Comparison of ENCODE assay signal across 12 cellular contexts in the genomic region with DNA sequence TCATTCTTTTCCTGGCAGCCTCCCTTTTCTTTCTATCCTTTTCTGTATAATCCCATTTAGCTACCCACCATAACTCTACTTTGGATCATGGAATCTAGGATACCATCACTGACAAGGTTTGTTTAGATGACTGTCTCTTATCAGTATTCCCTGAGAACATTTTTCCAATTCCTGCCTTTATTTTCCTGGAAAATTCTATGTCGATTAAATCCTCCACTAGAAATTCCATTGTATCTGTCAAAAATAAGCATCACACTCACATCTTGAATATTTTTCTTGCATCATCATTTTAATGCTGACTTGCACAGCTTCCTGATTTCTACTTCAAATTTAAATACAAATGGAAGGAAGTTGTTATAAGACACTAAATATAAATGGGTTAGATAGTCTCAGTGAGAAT. TPM values are rescaled to one million over a fixed set of nuclear protein-coding genes. Genes with fewer than 3 reads are reported as not detected.
DNase-seq lines count a peak whose midpoint lies in the region; ATAC-seq, FAIRE-seq and TF ChIP-seq lines count a peak whose summit lies in the region.
"Had no signal": no experiment of that assay in that cellular context is flagged by ENCODE, and none has a peak within 500 bp of the region (broad histone marks: within the 10 kb centered on the region; RNA-seq: fewer than 3 reads in every experiment).

No MANE protein-coding gene starts in this region.

- TF ChIP-seq CTCF in HepG2 (CRISPR knock-in tag; IDR thresholded peaks at IDR 0.05): no peak
- no peak for TF ChIP-seq CTCF in right lobe of liver (IDR thresholded peaks at IDR 0.05)
- TF ChIP-seq CTCF in dorsolateral prefrontal cortex (IDR thresholded peaks at IDR 0.05 in 54 of 56, conservative IDR thresholded peaks at IDR 0.05 in 2 of 56; ENCODE audit: low read depth in 1 of 56, partially characterized antibody in 56 of 56): no peak
- no peak for TF ChIP-seq CTCF in nephron progenitor cell (IDR thresholded peaks at IDR 0.05)

- H2AFZ ChIP-seq in HepG2 (ENCODE audit: low read length): no peak overlapping the region

- H3K36me3 ChIP-seq in HepG2 (replicated peaks in 1 of 2; ENCODE audit: control insufficient read depth in 1 of 2, insufficient read depth in 2 of 2, low read length in 2 of 2): no peaks in the 10 kb centered on the region
- no peaks in the 10 kb centered on the region for H3K36me3 ChIP-seq in right lobe of liver
- H3K36me3 ChIP-seq: adrenal gland had no signal

- H3K27me3 ChIP-seq in HepG2 (ENCODE audit: control insufficient read depth in 1 of 2, insufficient read depth in 2 of 2, low read length in 2 of 2) (peaks cover 0 to 2% of the 10 kb centered on the region in 2 experiments; a peak in 1 of 5 replicates), right lobe of liver (no peaks in the 10 kb centered on the region), dorsolateral prefrontal cortex (no peaks in the 10 kb centered on the region)
- H3K27me3 ChIP-seq: adrenal gland had no signal

- H3K4me3 ChIP-seq in HepG2 (replicated peaks in 1 of 3; ENCODE audit: insufficient read depth in 1 of 3, low read depth in 2 of 3, low read length in 3 of 3) (no peak overlapping the region), right lobe of liver (no peak overlapping the region), dorsolateral prefrontal cortex (peak overlapping the region in 52 of 59 donors; percentile 18 to 84 (median 70))

- H4K20me1 ChIP-seq in HepG2 (ENCODE audit: insufficient read depth, low read length): no peaks in the 10 kb centered on the region

- POLR2A ChIA-PET in HepG2 (lab: Yijun Ruan, JAX): no interaction called here

- H3K9me3 ChIP-seq in HepG2 (ENCODE audit: low read length): no peaks in the 10 kb centered on the region
- H3K9me3 ChIP-seq in right lobe of liver: no peaks in the 10 kb centered on the region
- H3K9me3 ChIP-seq: adrenal gland had no signal

- peaks cover 81% of the 10 kb centered on the region for H3K4me1 Mint-ChIP-seq in nephron progenitor cell

- 69% methylated on average over 1 of the region's 1 CpG for WGBS in HepG2 (ENCODE audit: low lambda C conversion rate)
- WGBS in right lobe of liver (ENCODE audit: insufficient coverage, low coverage, low lambda C conversion rate, missing lambda C conversion rate): 81% methylated on average over 1 of the region's 1 CpG

- TF ChIP-seq POLR2A in HepG2 (IDR thresholded peaks at IDR 0.05; ENCODE audit: insufficient read depth in 1 of 2, low read depth in 2 of 2, low read length in 2 of 2): no peak
- TF ChIP-seq POLR2A in right lobe of liver (IDR thresholded peaks at IDR 0.05): no peak

- H3K79me2 ChIP-seq in HepG2 (ENCODE audit: insufficient read depth, low read length): no peaks in the 10 kb centered on the region

- H3K27me3 Mint-ChIP-seq in nephron progenitor cell (ENCODE audit: low read depth, poor library complexity): peaks cover 3% of the 10 kb centered on the region

- ATAC-seq in HepG2 (no peak), right lobe of liver (no peak), HG02610 (IDR thresholded peaks at IDR 0.05; ENCODE audit: unreplicated experiment) (no peak)
- ATAC-seq in stimulated activated naive CD8-positive, alpha-beta T cell treated with anti-CD3 and anti-CD28 coated beads, Interleukin-15, Interleukin-2, amounts not matched to agents 100 U/mL and 50 U/mL, for 24 hours: no peak

- TF ChIP-seq EP300 in HepG2 (IDR thresholded peaks at IDR 0.05; ENCODE audit: low read depth in 2 of 2, low read length in 2 of 2) (no peak), HepG2 (CRISPR knock-in tag; IDR thresholded peaks at IDR 0.05; ENCODE audit: borderline replicate concordance) (no peak)

- intact Hi-C loops in HepG2 (cut with micrococcal nuclease; ENCODE audit: unreplicated experiment): no loop called here
- intact Hi-C loops in right lobe of liver (cut with DNase I): no loop called here
- intact Hi-C loops in dorsolateral prefrontal cortex (cut with DNase I): loop anchor here in 1 of 2 donors (10.0 kb wide), 1 partner anchor 240 kb away; the partner anchor contains the start of gene TMEM131L

- H3K27ac Mint-ChIP-seq in nephron progenitor cell: peak overlapping the region; percentile 93
- H3K27ac Mint-ChIP-seq: T-helper 1 cell treated with Interleukin-12 subunit alpha and Interleukin-12 subunit beta and Interleukin-4 antibody, amounts not matched to agents 30 μg/mL and 1 μg/mL, for 36 hours had no signal

- BruUV-seq in HepG2 (replicated peaks; lab: Mats Ljungman, UMichigan): no TSS peak

- peak overlapping the region; percentile 95 for H3K4me3 Mint-ChIP-seq in nephron progenitor cell
- H3K4me3 Mint-ChIP-seq: T-helper 1 cell treated with Interleukin-12 subunit alpha and Interleukin-12 subunit beta and Interleukin-4 antibody, amounts not matched to agents 30 μg/mL and 1 μg/mL, for 36 hours had no signal

- DNase-seq in HepG2 (ENCODE audit: low spot score): no peak
- no peak for DNase-seq in right lobe of liver
- DNase-seq in dorsolateral prefrontal cortex: no peak
- DNase-seq in nephron progenitor cell: no peak
- DNase-seq in stimulated activated naive CD8-positive, alpha-beta T cell treated with anti-CD3 and anti-CD28 coated beads, Interleukin-15, Interleukin-2, amounts not matched to agents 100 U/mL and 50 U/mL, for 24 hours: no peak
- no peak for DNase-seq in GF-D8 (lab: John Stamatoyannopoulos, UW)
- DNase-seq in stimulated activated CD8-positive, alpha-beta memory T cell treated with anti-CD3 and anti-CD28 coated beads, Interleukin-4, amount 100 ng/mL, for 48 hours: no peak
- DNase-seq: AML-193; effector CD8-positive, alpha-beta T cell had no signal

- CTCF ChIA-PET in HepG2 (lab: Yijun Ruan, JAX; ENCODE audit: low intra/inter-chr PET ratio, low total read pairs): no interaction called here

- H3K27ac ChIP-seq in HepG2 (ENCODE audit: extremely low read length, insufficient read depth, low read length) (no peak overlapping the region), right lobe of liver (no peak overlapping the region), dorsolateral prefrontal cortex (peak overlapping the region in 38 of 59 donors; percentile 12 to 97 (median 94))

- TF ChIP-seq RAD21 in HepG2 (CRISPR knock-in tag; IDR thresholded peaks at IDR 0.05): no peak

- FAIRE-seq in HepG2 (lab: Jason Lieb, UNC): no peak

- H3K4me1 ChIP-seq in HepG2 (ENCODE audit: insufficient read depth, low read length): peaks cover 22% of the 10 kb centered on the region
- no peaks in the 10 kb centered on the region for H3K4me1 ChIP-seq in right lobe of liver

- H3K9ac ChIP-seq in HepG2 (ENCODE audit: insufficient read depth, low read depth, low read length): no peak overlapping the region

- no peak overlapping the region for H3K4me2 ChIP-seq in HepG2 (ENCODE audit: low read depth, low read length)

- H3K36me3 Mint-ChIP-seq in nephron progenitor cell (ENCODE audit: low read depth): peaks cover 41% of the 10 kb centered on the region

- in situ Hi-C loops in HepG2 (cut with HindIII; ENCODE audit: extremely low pct_ligation_motif_present, low pct_unique_long_range_greater_than_20kb): no loop called here

- H3K9me3 Mint-ChIP-seq in nephron progenitor cell: peaks cover 17% of the 10 kb centered on the region
- H3K9me3 Mint-ChIP-seq: T-helper 1 cell treated with Interleukin-12 subunit alpha and Interleukin-12 subunit beta and Interleukin-4 antibody, amounts not matched to agents 30 μg/mL and 1 μg/mL, for 36 hours had no signal

TF ChIP-seq in HepG2, 621 proteins besides CTCF, POLR2A, EP300 and RAD21:
- TF ChIP-seq ZNF317 (CRISPR knock-in tag; IDR thresholded peaks at IDR 0.05) (no peak), MAFK (conservative IDR thresholded peaks at IDR 0.05 in 1 of 2, IDR thresholded peaks at IDR 0.05 in 1 of 2; ENCODE audit: low read length in 2 of 2) (0 out of 4 replicates have a peak, but pooled peaks of 1 of the 2 experiments have one; percentile 9), MAFF (IDR thresholded peaks at IDR 0.05; ENCODE audit: low read depth, low read length) (0 out of 2 replicates have a peak, but pooled peaks have one; percentile 8)
TF ChIP-seq in HepG2: peak in this region for 2.

RNA-seq across cellular contexts. Expression of gene TRIM2, which starts 20.2 kb away (rescaled TPM):
- 4.2 and 7.0 TPM in 2 replicates for total RNA-seq in HepG2 (2016; rRNA removed; fragmentation: Illumina TruSeq; extraction: Trizol)
- 1.8 and 2.6 TPM in 2 replicates for total RNA-seq in HepG2 (2016; cell fraction: cytosol; rRNA removed; fragmentation: Illumina TruSeq; extraction: Trizol; ENCODE audit: low read depth)
- 3.7 and 4.1 TPM in 2 replicates for total RNA-seq in HepG2 (2016; cell fraction: insoluble cytoplasmic fraction; rRNA removed; fragmentation: Illumina TruSeq; extraction: Trizol)
- 1.2 and 1.3 TPM in 2 replicates for total RNA-seq in HepG2 (2016; cell fraction: membrane; rRNA removed; fragmentation: Illumina TruSeq; extraction: Trizol)
- total RNA-seq in HepG2 (2016; cell fraction: nucleus; rRNA removed; fragmentation: Illumina TruSeq; extraction: Trizol): 5.2 and 6.5 TPM in 2 replicates
- 2.1 and 2.9 TPM in 2 replicates for polyA plus RNA-seq in HepG2 (2011; rRNA removed)
- 2.1 and 2.4 TPM in 2 replicates for polyA plus RNA-seq in HepG2 (2011; cell fraction: cytosol; rRNA removed)
- polyA plus RNA-seq in HepG2 (2011; cell fraction: nucleus; rRNA removed): 2.8 and 4.0 TPM in 2 replicates
- polyA plus RNA-seq in HepG2 (2012): 1.9 and 2.8 TPM in 2 replicates
- 0.27 and 0.29 TPM in 2 replicates for polyA plus RNA-seq in HepG2 (2016; cell fraction: cytosol; fragmentation: Illumina TruSeq; extraction: Trizol; ENCODE audit: low read depth)
- 2.8 and 2.9 TPM in 2 replicates for polyA plus RNA-seq in HepG2 (2016; cell fraction: insoluble cytoplasmic fraction; fragmentation: Illumina TruSeq; extraction: Trizol; ENCODE audit: low read depth)
- polyA plus RNA-seq in HepG2 (2016; cell fraction: membrane; fragmentation: Illumina TruSeq; extraction: Trizol; ENCODE audit: low read depth): 0.50 and 0.55 TPM in 2 replicates
- 2.9 and 3.5 TPM in 2 replicates for polyA plus RNA-seq in HepG2 (2016; cell fraction: nucleus; fragmentation: Illumina TruSeq; extraction: Trizol; ENCODE audit: insufficient read depth, low read depth)
- polyA minus RNA-seq in HepG2 (2011; rRNA and poly(A)+ RNA removed; ENCODE audit: low replicate concordance): 10.3 and 18.9 TPM in 2 replicates
- 4.3 and 6.3 TPM in 2 replicates for polyA minus RNA-seq in HepG2 (2011; cell fraction: cytosol; rRNA and poly(A)+ RNA removed)
- 10.4 and 12.2 TPM in 2 replicates for polyA minus RNA-seq in HepG2 (2011; cell fraction: nucleus; rRNA and poly(A)+ RNA removed)
- 10 to 100 TPM in 3 of 6 experiments, 1 to 10 TPM in 3; 8.9 to 17.5 (median 10.0) TPM for total RNA-seq in right lobe of liver
- total RNA-seq in dorsolateral prefrontal cortex: 100 to 1,000 TPM; 287 to 703 (median 456) TPM

Comparison
In these comparisons a context has a peak if more than half of its experiments do, and no peak if none do; other contexts are left out.
1. H3K27ac ChIP-seq: peak in dorsolateral prefrontal cortex (38 of 59); none in HepG2 (single experiment) and right lobe of liver (0 of 3).
2. H3K4me3 ChIP-seq: peak in dorsolateral prefrontal cortex (52 of 59); none in HepG2 (0 of 3) and right lobe of liver (0 of 3).
3. RNA of gene TRIM2, which starts 20.2 kb away (total RNA-seq): 287 to 703 TPM in dorsolateral prefrontal cortex; 8.9 to 17.5 TPM in right lobe of liver and 1.2 to 7.0 TPM in HepG2; every median in the first group is over 10 times any median in the second.